Comparison of ENCODE assay signal across 8 cellular contexts in the genomic region with DNA sequence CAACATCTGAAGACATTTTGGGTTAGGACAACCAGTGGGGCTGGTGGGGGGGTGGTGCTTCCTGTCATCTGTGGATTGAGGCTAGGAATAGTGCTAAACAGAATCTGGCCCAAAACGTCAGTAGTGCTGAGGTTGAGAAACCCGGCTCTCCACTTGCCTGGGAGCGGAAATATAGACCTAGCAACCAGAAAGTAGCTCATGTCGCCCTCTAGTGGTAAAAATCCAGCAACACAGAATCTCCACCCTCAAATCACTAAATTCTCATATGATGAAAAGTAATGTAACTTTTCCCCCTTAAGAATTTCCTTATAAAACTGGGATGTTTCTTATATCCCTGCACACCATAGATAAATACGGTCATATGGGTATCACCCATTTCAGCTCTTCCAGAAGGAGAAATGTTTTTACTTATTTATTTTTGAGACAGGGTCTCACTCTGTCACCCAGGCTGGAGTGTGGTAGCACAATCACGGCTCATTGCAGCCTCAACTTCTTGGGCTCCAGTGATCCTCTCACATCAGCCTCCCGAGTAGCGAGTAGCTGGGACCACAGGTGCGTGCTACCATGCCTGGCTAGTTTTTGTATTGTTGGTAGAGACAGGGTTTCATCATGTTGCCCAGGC. TPM values are rescaled to one million over a fixed set of nuclear protein-coding genes. Genes with fewer than 3 reads are reported as not detected.
DNase-seq lines count a peak whose midpoint lies in the region; ATAC-seq and TF ChIP-seq lines count a peak whose summit lies in the region.

No MANE protein-coding gene starts in this region.

- TF ChIP-seq POLR2A in gastroesophageal sphincter (IDR thresholded peaks at IDR 0.05) (no peak), uterus (IDR thresholded peaks at IDR 0.05) (no peak)

- H3K36me3 ChIP-seq in H7 (replicated peaks; ENCODE audit: control insufficient read depth, insufficient read depth, low read length) (peaks cover 12% of the 10 kb centered on the region), gastroesophageal sphincter (peaks cover 0 to 91% of the 10 kb centered on the region in 2 donors), parathyroid adenoma (ENCODE audit: control insufficient read depth, insufficient read depth, low read length) (no peaks in the 10 kb centered on the region), uterus (no peaks in the 10 kb centered on the region)

- intact Hi-C loops in uterus (cut with DNase I; ENCODE audit: low total_unique reads), result no loop called here

- ATAC-seq in gastroesophageal sphincter, result peak; percentile 93

- H3K79me2 ChIP-seq in parathyroid adenoma, result peaks cover 8% of the 10 kb centered on the region

- peak; percentile 69 for TF ChIP-seq CTCF in LNCaP clone FGC (IDR thresholded peaks at IDR 0.05; ENCODE audit: control insufficient read depth, extremely low read depth, insufficient read depth)
- TF ChIP-seq CTCF in gastroesophageal sphincter (IDR thresholded peaks at IDR 0.05), result peak; percentile 72 to 82 (median 81)
- peak; percentile 89 for TF ChIP-seq CTCF in parathyroid adenoma (IDR thresholded peaks at IDR 0.05)
- TF ChIP-seq CTCF in uterus (IDR thresholded peaks at IDR 0.05), result peak; percentile 77 to 87 (median 82)

- peak overlapping the region in 2 of 4 donors; percentile 27 to 35 for H3K27ac ChIP-seq in gastroesophageal sphincter
- no peak overlapping the region for H3K27ac ChIP-seq in parathyroid adenoma
- H3K27ac ChIP-seq in uterus, result peak overlapping the region; percentile 30 to 52

- no peak for TF ChIP-seq EP300 in gastroesophageal sphincter (IDR thresholded peaks at IDR 0.05)

- H3K27me3 ChIP-seq in H7 (ENCODE audit: control insufficient read depth, insufficient read depth, low read length) (no peaks in the 10 kb centered on the region), gastroesophageal sphincter (no peaks in the 10 kb centered on the region), parathyroid adenoma (ENCODE audit: control insufficient read depth, insufficient read depth, low read length) (no peaks in the 10 kb centered on the region), uterus (no peaks in the 10 kb centered on the region)

- H3K4me1 ChIP-seq in gastroesophageal sphincter, result no peaks in the 10 kb centered on the region
- no peaks in the 10 kb centered on the region for H3K4me1 ChIP-seq in parathyroid adenoma
- no peaks in the 10 kb centered on the region for H3K4me1 ChIP-seq in uterus

- H3K4me2 ChIP-seq in parathyroid adenoma (ENCODE audit: low read length), result no peak overlapping the region

- WGBS in gastroesophageal sphincter (ENCODE audit: low coverage in 1 of 2), 2 donors, result 0 to 3% methylated on average over 5 of the region's 9 CpGs

- peak overlapping the region; percentile 50 for H2AFZ ChIP-seq in parathyroid adenoma

- DNase-seq in GF-D8 (lab: John Stamatoyannopoulos, UW) (peak; percentile 57), H7 (peak; percentile 72), LNCaP clone FGC (ENCODE audit: low read depth) (peak; percentile 53), SHP77 (lab: John Stamatoyannopoulos, UW) (peak; percentile 45 to 63), uterus (peak; percentile 57 to 78)
- DNase-seq in activated gamma-delta T cell treated with anti-CD3 and anti-CD28 coated beads, Interleukin-2, amount 50 U/mL, for 16 hours (ENCODE audit: low read depth), result peak; percentile 55

- H3K9me3 ChIP-seq in gastroesophageal sphincter (no peaks in the 10 kb centered on the region), parathyroid adenoma (ENCODE audit: control insufficient read depth, low read length) (no peaks in the 10 kb centered on the region), uterus (no peaks in the 10 kb centered on the region)

- H3K9ac ChIP-seq in parathyroid adenoma, result no peak overlapping the region

- no peak overlapping the region for H3K4me3 ChIP-seq in H7 (ENCODE audit: insufficient read depth, low read depth, low read length)
- H3K4me3 ChIP-seq in LNCaP clone FGC (ENCODE audit: low read depth, low read length), result no peak overlapping the region
- H3K4me3 ChIP-seq in gastroesophageal sphincter, result no peak overlapping the region
- no peak overlapping the region for H3K4me3 ChIP-seq in parathyroid adenoma (ENCODE audit: low read depth, low read length)
- H3K4me3 ChIP-seq in uterus, result no peak overlapping the region

RNA-seq across cellular contexts. Expression of gene ZC3HAV1, which starts 34.4 kb away (rescaled TPM):
- 27.1 and 30.9 TPM in 2 replicates for total RNA-seq in H7 (2014; rRNA removed; shearing (Covaris generic))
- 10 to 100 TPM; 21.8 to 30.4 (median 27.2) TPM for total RNA-seq in gastroesophageal sphincter
- 10 to 100 TPM; 14.1 to 39.7 (median 29.2) TPM for total RNA-seq in uterus

RNA-seq across cellular contexts. Expression of gene ZC3HAV1L, which starts 39.3 kb away (rescaled TPM):
- 1.1 and 1.7 TPM in 2 replicates for total RNA-seq in H7 (2014; rRNA removed; shearing (Covaris generic))
- total RNA-seq in gastroesophageal sphincter (10 to 100 TPM in 2 of 4 donors, 1 to 10 TPM in 2; 7.3 to 12.4 (median 10.2) TPM), uterus (10 to 100 TPM in 3 of 4 donors, 1 to 10 TPM in 1; 10.0 to 73.0 (median 31.9) TPM)
